In the genomic region with DNA sequence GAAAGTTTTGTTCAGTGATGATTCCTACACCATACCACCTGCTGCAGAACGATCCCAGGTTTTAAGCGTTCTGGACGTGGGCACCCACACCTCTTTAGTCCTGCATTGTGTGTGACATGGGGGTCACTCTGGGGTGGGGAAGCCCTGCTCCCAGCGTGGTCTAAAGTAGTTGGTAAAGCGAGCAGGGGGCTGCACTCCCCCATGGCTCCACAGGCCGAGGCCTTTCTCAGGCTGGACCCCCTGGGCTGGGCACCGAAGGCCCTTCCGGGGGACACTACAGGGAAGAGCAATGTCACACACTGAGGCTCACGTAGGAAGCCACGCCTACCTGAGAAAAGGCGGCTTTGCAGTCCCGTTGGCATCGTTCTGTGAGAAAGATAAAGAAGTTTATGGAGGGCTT, we compare ENCODE assay signal across 2 cellular contexts.
A peak's percentile ranks its signal among the peaks of the same experiment; 100 is the strongest.
TF ChIP-seq lines count a peak whose summit lies in the region.

No MANE protein-coding gene starts in this region.

TF ChIP-seq in HepG2, 621 proteins besides CTCF, POLR2A, EP300 and RAD21:
- TF ChIP-seq TFE3 (CRISPR knock-in tag; IDR thresholded peaks at IDR 0.05) (no peak), ZBTB21 (CRISPR knock-in tag; IDR thresholded peaks at IDR 0.05) (no peak), ZNF292 (CRISPR knock-in tag; IDR thresholded peaks at IDR 0.05; ENCODE audit: borderline replicate concordance, low read depth) (no peak), ZNF234 (CRISPR knock-in tag; conservative IDR thresholded peaks at IDR 0.05) (no peak), POLR2G (IDR thresholded peaks at IDR 0.05; ENCODE audit: low read depth, low read length) (peak; percentile 11; the same call in 1 of the 2 replicates), FOXA1 (IDR thresholded peaks at IDR 0.05) (no peak), FOXA1 (CRISPR knock-in tag; IDR thresholded peaks at IDR 0.05) (no peak), ZNF772 (CRISPR knock-in tag; IDR thresholded peaks at IDR 0.05) (no peak), JUND (CRISPR knock-in tag; IDR thresholded peaks at IDR 0.05) (no peak), SUZ12 (IDR thresholded peaks at IDR 0.05; ENCODE audit: low read depth, low read length) (no peak), AGO2 (optimal IDR thresholded peaks at IDR 0.05; ENCODE audit: low read depth, low read length) (peak; percentile 65)
- TF ChIP-seq, protein P1, sequence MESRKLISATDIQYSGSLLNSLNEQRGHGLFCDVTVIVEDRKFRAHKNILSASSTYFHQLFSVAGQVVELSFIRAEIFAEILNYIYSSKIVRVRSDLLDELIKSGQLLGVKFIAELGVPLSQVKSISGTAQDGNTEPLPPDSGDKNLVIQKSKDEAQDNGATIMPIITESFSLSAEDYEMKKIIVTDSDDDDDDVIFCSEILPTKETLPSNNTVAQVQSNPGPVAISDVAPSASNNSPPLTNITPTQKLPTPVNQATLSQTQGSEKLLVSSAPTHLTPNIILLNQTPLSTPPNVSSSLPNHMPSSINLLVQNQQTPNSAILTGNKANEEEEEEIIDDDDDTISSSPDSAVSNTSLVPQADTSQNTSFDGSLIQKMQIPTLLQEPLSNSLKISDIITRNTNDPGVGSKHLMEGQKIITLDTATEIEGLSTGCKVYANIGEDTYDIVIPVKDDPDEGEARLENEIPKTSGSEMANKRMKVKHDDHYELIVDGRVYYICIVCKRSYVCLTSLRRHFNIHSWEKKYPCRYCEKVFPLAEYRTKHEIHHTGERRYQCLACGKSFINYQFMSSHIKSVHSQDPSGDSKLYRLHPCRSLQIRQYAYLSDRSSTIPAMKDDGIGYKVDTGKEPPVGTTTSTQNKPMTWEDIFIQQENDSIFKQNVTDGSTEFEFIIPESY (CRISPR knock-in tag; IDR thresholded peaks at IDR 0.05): no peak

TF ChIP-seq in K562, 482 proteins besides CTCF, POLR2A, EP300 and RAD21:
- TF ChIP-seq ZFP1 (CRISPR knock-in tag; IDR thresholded peaks at IDR 0.05) (no peak), ZNF551 (CRISPR knock-in tag; IDR thresholded peaks at IDR 0.05) (no peak), POLR2G (IDR thresholded peaks at IDR 0.05; ENCODE audit: low read depth, low read length) (0 out of 2 replicates have a peak, but pooled peaks have one; percentile 25)
